1 cellular context compared by ENCODE assay signal in the genomic region with DNA sequence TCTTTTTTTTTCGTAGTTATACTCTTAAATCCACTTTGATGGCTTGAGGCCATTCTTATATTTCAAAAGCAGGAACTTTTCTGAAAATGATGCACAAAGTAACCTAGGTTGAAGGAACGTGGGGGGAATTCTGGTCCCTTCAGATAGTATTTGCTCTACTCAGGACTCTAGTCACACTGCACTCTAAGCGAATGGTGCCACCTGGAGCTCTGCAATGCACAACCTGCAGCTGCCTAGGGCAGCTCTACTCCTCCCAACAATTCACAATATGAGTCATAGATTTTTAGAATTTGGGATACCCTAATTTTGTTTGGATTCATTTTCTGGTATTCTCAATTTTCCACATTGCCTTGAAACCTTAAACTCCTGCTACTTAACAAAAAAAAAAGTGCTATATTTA.
TF ChIP-seq lines count a peak whose summit lies in the region.

No MANE protein-coding gene starts in this region.

TF ChIP-seq in K562, 482 proteins besides CTCF, POLR2A, EP300 and RAD21:
- TF ChIP-seq, protein P1, sequence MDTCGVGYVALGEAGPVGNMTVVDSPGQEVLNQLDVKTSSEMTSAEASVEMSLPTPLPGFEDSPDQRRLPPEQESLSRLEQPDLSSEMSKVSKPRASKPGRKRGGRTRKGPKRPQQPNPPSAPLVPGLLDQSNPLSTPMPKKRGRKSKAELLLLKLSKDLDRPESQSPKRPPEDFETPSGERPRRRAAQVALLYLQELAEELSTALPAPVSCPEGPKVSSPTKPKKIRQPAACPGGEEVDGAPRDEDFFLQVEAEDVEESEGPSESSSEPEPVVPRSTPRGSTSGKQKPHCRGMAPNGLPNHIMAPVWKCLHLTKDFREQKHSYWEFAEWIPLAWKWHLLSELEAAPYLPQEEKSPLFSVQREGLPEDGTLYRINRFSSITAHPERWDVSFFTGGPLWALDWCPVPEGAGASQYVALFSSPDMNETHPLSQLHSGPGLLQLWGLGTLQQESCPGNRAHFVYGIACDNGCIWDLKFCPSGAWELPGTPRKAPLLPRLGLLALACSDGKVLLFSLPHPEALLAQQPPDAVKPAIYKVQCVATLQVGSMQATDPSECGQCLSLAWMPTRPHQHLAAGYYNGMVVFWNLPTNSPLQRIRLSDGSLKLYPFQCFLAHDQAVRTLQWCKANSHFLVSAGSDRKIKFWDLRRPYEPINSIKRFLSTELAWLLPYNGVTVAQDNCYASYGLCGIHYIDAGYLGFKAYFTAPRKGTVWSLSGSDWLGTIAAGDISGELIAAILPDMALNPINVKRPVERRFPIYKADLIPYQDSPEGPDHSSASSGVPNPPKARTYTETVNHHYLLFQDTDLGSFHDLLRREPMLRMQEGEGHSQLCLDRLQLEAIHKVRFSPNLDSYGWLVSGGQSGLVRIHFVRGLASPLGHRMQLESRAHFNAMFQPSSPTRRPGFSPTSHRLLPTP (IDR thresholded peaks at IDR 0.05; ENCODE audit: borderline replicate concordance, extremely low read depth, insufficient read length): no peak
- TF ChIP-seq ADNP (tag; IDR thresholded peaks at IDR 0.05): no peak
- TF ChIP-seq RBM17 (IDR thresholded peaks at IDR 0.05; ENCODE audit: borderline replicate concordance, low read depth, low read length): no peak
- no peak for TF ChIP-seq TEAD1 (CRISPR knock-in tag; IDR thresholded peaks at IDR 0.05)
- TF ChIP-seq BRCA1 (IDR thresholded peaks at IDR 0.05): no peak
- TF ChIP-seq BRCA1 (CRISPR knock-in tag; IDR thresholded peaks at IDR 0.05): no peak
- TF ChIP-seq BHLHE40 (IDR thresholded peaks at IDR 0.05; ENCODE audit: low read length): no peak
- TF ChIP-seq BACH1 (tag; IDR thresholded peaks at IDR 0.05): no peak
- no peak for TF ChIP-seq ZNF184 (CRISPR knock-in tag; IDR thresholded peaks at IDR 0.05)
